ENCODE assay signal across 16 cellular contexts in the genomic region with DNA sequence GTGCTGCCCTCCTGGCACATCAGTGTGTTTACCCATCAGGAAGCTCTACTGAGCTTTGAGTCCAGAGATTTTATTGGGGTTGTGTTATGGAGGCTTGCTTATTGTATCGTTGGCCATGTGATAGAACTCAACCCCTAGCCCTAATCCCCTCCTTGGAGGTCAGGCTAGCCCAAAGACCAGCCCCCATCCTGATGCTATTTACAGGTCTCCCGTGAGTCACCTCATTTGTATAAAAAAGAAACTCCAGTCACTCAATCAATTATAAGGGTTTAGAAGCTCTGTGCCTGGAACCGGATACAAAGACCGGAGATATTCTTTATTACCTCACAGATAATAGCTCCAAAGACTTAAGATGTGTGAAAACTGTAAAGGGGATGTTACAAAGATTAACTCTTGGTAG.
A peak's percentile ranks its signal among the peaks of the same experiment; 100 is the strongest.
DNase-seq lines count a peak whose midpoint lies in the region; ATAC-seq and TF ChIP-seq lines count a peak whose summit lies in the region.
"Had no signal": no experiment of that assay in that cellular context is flagged by ENCODE, and none has a peak within 500 bp of the region (broad histone marks: within the 10 kb centered on the region; RNA-seq: fewer than 3 reads in every experiment).

No MANE protein-coding gene starts in this region.

- H3K4me1 Mint-ChIP-seq in H9: peaks cover 17 to 18% of the 10 kb centered on the region in 2 experiments
- H3K4me1 Mint-ChIP-seq in WTC11: peaks cover 15% of the 10 kb centered on the region
- no peaks in the 10 kb centered on the region for H3K4me1 Mint-ChIP-seq in immature natural killer cell
- H3K4me1 Mint-ChIP-seq: CD4-positive, alpha-beta memory T cell had no signal

- BruUV-seq in mammary epithelial cell (replicated peaks; lab: Mats Ljungman, UMichigan): no TSS peak

- no peak overlapping the region for H3K4ac ChIP-seq in H9 (ENCODE audit: low read depth, low read length)

- no peak overlapping the region for H2BK20ac ChIP-seq in H9 (ENCODE audit: low read depth, low read length, poor library complexity, severe bottlenecking)

- dilution Hi-C loops in mammary epithelial cell (cut with HindIII; ENCODE audit: low sequenced_read_pairs): no loop called here

- H2BK5ac ChIP-seq in H9 (ENCODE audit: insufficient read length, low read length): no peak overlapping the region

- no peak overlapping the region for H3K18ac ChIP-seq in H9 (ENCODE audit: insufficient read length, low read depth, low read length)

- TF ChIP-seq POLR2A in gastrocnemius medialis (IDR thresholded peaks at IDR 0.05): no peak

- H3K9me3 Mint-ChIP-seq in H9: peaks cover 2 to 7% of the 10 kb centered on the region in 2 experiments; a peak in 2 of 5 replicates
- H3K9me3 Mint-ChIP-seq in WTC11: peaks cover 49% of the 10 kb centered on the region
- peaks cover 1 to 31% (median 10%) of the 10 kb centered on the region in 6 donors for H3K9me3 Mint-ChIP-seq in immature natural killer cell

- DNase-seq in H9 (peak; percentile 47), WTC11 (ENCODE audit: low spot score) (no peak), iPS-NIHi11 (ENCODE audit: low spot score) (peak; percentile 26), gastrocnemius medialis (no peak), left colon (no peak), immature natural killer cell (no peak), mammary epithelial cell (no peak)
- DNase-seq: BE2C; CD4-positive, alpha-beta memory T cell; DMS153; DMS79 treated with DMSO at 0.1 percent for 48 hours; EL; GDM1 had no signal

- no peak overlapping the region for H3K14ac ChIP-seq in H9 (ENCODE audit: insufficient read depth, low read length)

- H3K23me2 ChIP-seq in H9 (ENCODE audit: insufficient read length, low read depth, low read length, poor library complexity, severe bottlenecking): no peaks in the 10 kb centered on the region

- H3K36me3 Mint-ChIP-seq in H9 (ENCODE audit: insufficient read depth in 1 of 3, low read depth in 3 of 3): peaks cover 0 to 3% (median 0%) of the 10 kb centered on the region in 3 experiments; a peak in 2 of 7 replicates
- H3K36me3 Mint-ChIP-seq in WTC11: peaks cover 17% of the 10 kb centered on the region
- H3K36me3 Mint-ChIP-seq in immature natural killer cell: no peaks in the 10 kb centered on the region
- H3K36me3 Mint-ChIP-seq: CD4-positive, alpha-beta memory T cell had no signal

- POLR2A ChIA-PET in WTC11 (lab: Charles Lee): no interaction called here

- H3K79me2 ChIP-seq in H9 (ENCODE audit: insufficient read depth, low read length) (no peaks in the 10 kb centered on the region), mammary epithelial cell (ENCODE audit: insufficient read depth, low read length) (no peaks in the 10 kb centered on the region)

- H3K4me3 ChIP-seq in gastrocnemius medialis (no peak overlapping the region), mammary epithelial cell (replicated peaks in 1 of 3; ENCODE audit: insufficient read depth in 1 of 3, low read depth in 2 of 3, low read length in 3 of 3) (no peak overlapping the region)
- H3K4me3 ChIP-seq: A549 had no signal

- H3K4me3 Mint-ChIP-seq in H9: no peak overlapping the region
- no peak overlapping the region for H3K4me3 Mint-ChIP-seq in WTC11
- no peak overlapping the region for H3K4me3 Mint-ChIP-seq in immature natural killer cell
- H3K4me3 Mint-ChIP-seq: CD4-positive, alpha-beta memory T cell had no signal

- no peak overlapping the region for H3T11ph ChIP-seq in H9 (ENCODE audit: low read length)

- H2BK12ac ChIP-seq in H9 (ENCODE audit: insufficient read length, low read depth, low read length): no peak overlapping the region

- ATAC-seq in WTC11: peak; percentile 82
- no peak for ATAC-seq in gastrocnemius medialis
- ATAC-seq in left colon: no peak
- ATAC-seq: A549, HepG2 had no signal

- no peak overlapping the region for H4K5ac ChIP-seq in H9 (ENCODE audit: insufficient read length, low read depth, low read length)

- H3K23ac ChIP-seq in H9 (ENCODE audit: insufficient read length, low read depth, low read length): no peak overlapping the region

- H3K27ac Mint-ChIP-seq in H9: peak overlapping the region; percentile 59 to 79 (median 72); a peak in 3 of 7 replicates
- H3K27ac Mint-ChIP-seq in WTC11: no peak overlapping the region
- H3K27ac Mint-ChIP-seq in immature natural killer cell: no peak overlapping the region

- H3K9me3 ChIP-seq in H9 (ENCODE audit: control insufficient read depth, low read depth, low read length) (no peaks in the 10 kb centered on the region), gastrocnemius medialis (no peaks in the 10 kb centered on the region), mammary epithelial cell (replicated peaks; ENCODE audit: insufficient read depth, low read length) (no peaks in the 10 kb centered on the region)
- H3K9me3 ChIP-seq: A549, BE2C had no signal

- H3K56ac ChIP-seq in H9 (ENCODE audit: insufficient read length, low read depth, low read length): no peak overlapping the region

- H2AK5ac ChIP-seq in H9 (ENCODE audit: insufficient read length, low read length): no peak overlapping the region

- H3K79me1 ChIP-seq in H9 (ENCODE audit: insufficient read depth, low read depth, low read length, poor library complexity, severe bottlenecking): no peaks in the 10 kb centered on the region

- no peak overlapping the region for H3K4me2 ChIP-seq in H9 (ENCODE audit: insufficient read depth, insufficient read length, low read length)
- H3K4me2 ChIP-seq in mammary epithelial cell (ENCODE audit: insufficient read depth, low read depth, low read length): no peak overlapping the region
- H3K4me2 ChIP-seq: A549 had no signal

- CTCF ChIA-PET in WTC11 (lab: Charles Lee) (interaction anchor here (0.5 to 1.0 kb wide), 2 partner anchors 468 to 489 kb away, joined by 3 to 4 read pairs; no protein-coding TSS in a partner anchor), mammary epithelial cell (lab: Charles Lee; ENCODE audit: low non-redundant PET) (no interaction called here)

- no peak overlapping the region for H3K9ac ChIP-seq in H9 (ENCODE audit: extremely low read depth, insufficient read length, low read length)
- no peak overlapping the region for H3K9ac ChIP-seq in mammary epithelial cell (ENCODE audit: insufficient read depth, low read length)

- H3K27ac ChIP-seq in H9 (ENCODE audit: insufficient read length, low read depth, low read length) (no peak overlapping the region), gastrocnemius medialis (no peak overlapping the region), mammary epithelial cell (ENCODE audit: insufficient read depth, low read depth, low read length) (no peak overlapping the region)
- H3K27ac ChIP-seq: A549, C4-2B had no signal

- H4K20me1 ChIP-seq in H9 (ENCODE audit: control insufficient read depth, insufficient read depth, insufficient read length) (no peaks in the 10 kb centered on the region), mammary epithelial cell (ENCODE audit: insufficient read depth, low read length) (no peaks in the 10 kb centered on the region)

- no peaks in the 10 kb centered on the region for H3K27me3 ChIP-seq in H9 (ENCODE audit: insufficient read depth, low read length)
- no peaks in the 10 kb centered on the region for H3K27me3 ChIP-seq in gastrocnemius medialis
- H3K27me3 ChIP-seq in mammary epithelial cell (ENCODE audit: insufficient read depth, low read length): no peaks in the 10 kb centered on the region
- H3K27me3 ChIP-seq: BE2C had no signal

- H2BK15ac ChIP-seq in H9 (ENCODE audit: low read depth, low read length): no peak overlapping the region

- H3K4me1 ChIP-seq in H9 (ENCODE audit: insufficient read depth, low read length): no peaks in the 10 kb centered on the region
- H3K4me1 ChIP-seq in gastrocnemius medialis: no peaks in the 10 kb centered on the region
- H3K4me1 ChIP-seq in mammary epithelial cell (ENCODE audit: insufficient read depth, low read length): no peaks in the 10 kb centered on the region
- H3K4me1 ChIP-seq: A549, BE2C had no signal

- no peak overlapping the region for H4K91ac ChIP-seq in H9 (ENCODE audit: insufficient read length, low read depth, low read length)

- no peak overlapping the region for H4K8ac ChIP-seq in H9 (replicated peaks; ENCODE audit: insufficient read length, low read depth, low read length)

- no peaks in the 10 kb centered on the region for H3K36me3 ChIP-seq in gastrocnemius medialis
- no peaks in the 10 kb centered on the region for H3K36me3 ChIP-seq in mammary epithelial cell (ENCODE audit: insufficient read depth, low read length)
- H3K36me3 ChIP-seq: BE2C had no signal

- no peaks in the 10 kb centered on the region for H3K27me3 Mint-ChIP-seq in H9 (ENCODE audit: low read depth)
- H3K27me3 Mint-ChIP-seq in WTC11 (ENCODE audit: low read depth): no peaks in the 10 kb centered on the region
- peaks cover 0 to 2% (median 0%) of the 10 kb centered on the region in 3 donors for H3K27me3 Mint-ChIP-seq in immature natural killer cell (ENCODE audit: low read depth in 3 of 3)
- H3K27me3 Mint-ChIP-seq: CD4-positive, alpha-beta memory T cell had no signal

- no CpG with 5 or more reads among the region's 4 CpGs for WGBS in H9 (ENCODE audit: extremely low coverage, insufficient read length, low lambda C conversion rate)
- 47% methylated on average over 4 of the region's 4 CpGs for WGBS in mammary epithelial cell (ENCODE audit: low coverage, missing lambda C conversion rate)

- intact Hi-C loops in gastrocnemius medialis (cut with DNase I; ENCODE audit: low total_unique reads): no loop called here
- intact Hi-C loops in left colon (cut with DNase I, micrococcal nuclease): no loop called here
- intact Hi-C loops in mammary epithelial cell (cut with micrococcal nuclease): no loop called here

- H2BK120ac ChIP-seq in H9 (ENCODE audit: low read depth, low read length, poor library complexity, severe bottlenecking): no peak overlapping the region

- H2AFZ ChIP-seq in H9 (ENCODE audit: low read length): no peak overlapping the region
- no peak overlapping the region for H2AFZ ChIP-seq in mammary epithelial cell (ENCODE audit: low read depth, low read length)

- TF ChIP-seq CTCF in H9 (conservative IDR thresholded peaks at IDR 0.05): no peak
- no peak for TF ChIP-seq CTCF in WTC11 (IDR thresholded peaks at IDR 0.05)
- TF ChIP-seq CTCF in gastrocnemius medialis (IDR thresholded peaks at IDR 0.05 in 4 of 5, conservative IDR thresholded peaks at IDR 0.05 in 1 of 5): no peak
- no peak for TF ChIP-seq CTCF in mammary epithelial cell (conservative IDR thresholded peaks at IDR 0.05 in 1 of 2, IDR thresholded peaks at IDR 0.05 in 1 of 2; ENCODE audit: extremely low read depth in 1 of 2, insufficient read depth in 1 of 2, low read depth in 1 of 2, low read length in 2 of 2)

- in situ Hi-C loops in gastrocnemius medialis (cut with MboI; ENCODE audit: low sequenced_read_pairs in 4 of 4) (no loop called here), mammary epithelial cell (cut with MboI; ENCODE audit: low sequenced_read_pairs in 2 of 2) (no loop called here)

TF ChIP-seq in WTC11, 78 proteins besides CTCF, POLR2A, EP300 and RAD21:
- TF ChIP-seq, protein P1, sequence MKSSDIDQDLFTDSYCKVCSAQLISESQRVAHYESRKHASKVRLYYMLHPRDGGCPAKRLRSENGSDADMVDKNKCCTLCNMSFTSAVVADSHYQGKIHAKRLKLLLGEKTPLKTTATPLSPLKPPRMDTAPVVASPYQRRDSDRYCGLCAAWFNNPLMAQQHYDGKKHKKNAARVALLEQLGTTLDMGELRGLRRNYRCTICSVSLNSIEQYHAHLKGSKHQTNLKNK (CRISPR knock-in tag; IDR thresholded peaks at IDR 0.05): no peak
- no peak for TF ChIP-seq ZNF121 (CRISPR knock-in tag; IDR thresholded peaks at IDR 0.05)

Comparison
In these comparisons a context has a peak if more than half of its experiments do, and no peak if none do; other contexts are left out.
1. DNase-seq: peak in H9 (single experiment) and iPS-NIHi11 (single experiment); none in WTC11 (single experiment), gastrocnemius medialis (0 of 2), left colon (0 of 2), immature natural killer cell (0 of 3) and mammary epithelial cell (single experiment).
2. H3K27ac Mint-ChIP-seq: peak in H9 (3 of 3); none in WTC11 (single experiment) and immature natural killer cell (0 of 6).